Comparison of ENCODE assay signal across 10 cellular contexts in the genomic region with DNA sequence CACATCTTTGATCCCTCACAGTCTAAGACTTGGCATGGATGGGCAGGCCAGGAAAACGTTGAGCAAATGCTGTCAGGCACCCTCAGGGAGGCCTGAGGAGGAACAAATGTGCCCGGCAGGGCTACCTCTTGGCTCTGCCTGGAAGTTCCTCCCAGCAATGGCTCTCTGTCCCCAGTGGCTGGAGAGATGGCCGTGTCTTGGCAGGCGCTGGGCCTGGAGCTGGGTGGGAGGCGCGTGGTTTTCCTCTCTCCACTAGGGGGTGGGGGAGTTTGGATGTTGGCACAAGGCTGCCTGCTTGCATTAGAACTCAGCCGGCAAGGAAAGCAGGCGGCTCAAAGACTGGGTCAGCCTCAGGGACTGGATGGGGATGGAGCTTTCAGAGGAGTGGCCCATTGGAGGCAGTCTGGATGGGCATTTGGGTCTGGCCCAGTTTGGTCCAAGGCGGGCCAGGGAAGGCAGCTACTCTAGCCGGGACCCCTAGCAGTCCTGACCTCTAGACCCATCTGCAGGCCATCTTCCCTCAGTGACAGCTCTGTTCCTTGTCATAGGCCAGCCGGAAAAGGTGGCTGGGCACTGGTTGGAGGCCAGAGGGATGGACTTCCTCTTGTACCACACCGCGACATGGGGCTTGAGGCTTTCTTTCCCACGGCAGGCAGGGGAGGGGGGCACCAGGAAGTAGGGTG.
DNase-seq lines count a peak whose midpoint lies in the region; TF ChIP-seq lines count a peak whose summit lies in the region.
"Had no signal": no experiment of that assay in that cellular context is flagged by ENCODE, and none has a peak within 500 bp of the region (broad histone marks: within the 10 kb centered on the region; RNA-seq: fewer than 3 reads in every experiment).

No MANE protein-coding gene starts in this region.

- H3K4me1 ChIP-seq in Karpas-422 (ENCODE audit: low read length) (no peaks in the 10 kb centered on the region), endodermal cell (ENCODE audit: control insufficient read depth, insufficient read depth, low read length) (no peaks in the 10 kb centered on the region)
- H3K4me1 ChIP-seq: esophagus squamous epithelium had no signal

- H4K20me1 ChIP-seq in Karpas-422 (ENCODE audit: insufficient read depth, low read depth, low read length), result no peaks in the 10 kb centered on the region

- H3K9me3 Mint-ChIP-seq in endodermal cell, result peaks cover 12% of the 10 kb centered on the region
- peaks cover 8% of the 10 kb centered on the region for H3K9me3 Mint-ChIP-seq in neural crest cell

- H3K9me2 ChIP-seq in Karpas-422 (replicated peaks; ENCODE audit: insufficient read depth, low read length), result no peaks in the 10 kb centered on the region

- H3K4me3 ChIP-seq in Karpas-422 (ENCODE audit: low read length) (no peak overlapping the region), endodermal cell (ENCODE audit: low read length) (no peak overlapping the region)
- H3K4me3 ChIP-seq: esophagus squamous epithelium had no signal

- H3K36me3 Mint-ChIP-seq in endodermal cell (ENCODE audit: low read depth) (no peaks in the 10 kb centered on the region), neural crest cell (ENCODE audit: low read depth) (no peaks in the 10 kb centered on the region)

- TF ChIP-seq CTCF in endodermal cell (conservative IDR thresholded peaks at IDR 0.05), result peak; percentile 78
- no peak for TF ChIP-seq CTCF in neural crest cell (conservative IDR thresholded peaks at IDR 0.05)

- H3K27me3 ChIP-seq in Karpas-422 (ENCODE audit: low read length), result no peaks in the 10 kb centered on the region
- H3K27me3 ChIP-seq in endodermal cell (ENCODE audit: control insufficient read depth, insufficient read depth, low read length, poor library complexity, severe bottlenecking), result no peaks in the 10 kb centered on the region

- no peaks in the 10 kb centered on the region for H3K9me3 ChIP-seq in Karpas-422 (ENCODE audit: low read length)
- peaks cover 8% of the 10 kb centered on the region for H3K9me3 ChIP-seq in endodermal cell (ENCODE audit: control insufficient read depth, low read length)

- DNase-seq in D341Med (ENCODE audit: low spot score) (peak; percentile 42), Karpas-422 (peak; percentile 40), endodermal cell (peak; percentile 91), neural crest cell (ENCODE audit: low read depth, low spot score) (peak; percentile 33), NCI-H1105 treated with DMSO at 0.1 percent for 48 hours (lab: John Stamatoyannopoulos, UW) (no peak), NCI-H2029 treated with DMSO at 0.1 percent for 48 hours (lab: John Stamatoyannopoulos, UW) (no peak), occipital lobe (lab: John Stamatoyannopoulos, UW) (no peak), A172 (ENCODE audit: low spot score) (no peak)
- DNase-seq: esophagus squamous epithelium, NCI-H1417 had no signal

- peaks cover 6% of the 10 kb centered on the region for H3K27me3 Mint-ChIP-seq in endodermal cell (ENCODE audit: insufficient read depth)
- H3K27me3 Mint-ChIP-seq in neural crest cell (ENCODE audit: low read depth), result no peaks in the 10 kb centered on the region

- H3K27ac ChIP-seq in Karpas-422 (ENCODE audit: low read length), result no peak overlapping the region
- H3K27ac ChIP-seq in endodermal cell (ENCODE audit: low read depth, low read length), result no peak overlapping the region
- H3K27ac ChIP-seq: esophagus squamous epithelium had no signal

- no peak overlapping the region for H2AFZ ChIP-seq in Karpas-422 (ENCODE audit: low read length)

- H3K9ac ChIP-seq in Karpas-422 (ENCODE audit: low read length) (no peak overlapping the region), endodermal cell (ENCODE audit: extremely low read depth, low read length, poor library complexity, severe bottlenecking) (no peak overlapping the region)

- H3K36me3 ChIP-seq in Karpas-422 (ENCODE audit: insufficient read depth, low read length) (no peaks in the 10 kb centered on the region), endodermal cell (ENCODE audit: control insufficient read depth, insufficient read depth, low read length) (no peaks in the 10 kb centered on the region)
- H3K36me3 ChIP-seq: esophagus squamous epithelium had no signal

- H3K4me1 Mint-ChIP-seq in endodermal cell (no peaks in the 10 kb centered on the region), neural crest cell (peaks cover 6% of the 10 kb centered on the region)

- H3K4me2 ChIP-seq in Karpas-422 (ENCODE audit: low read depth, low read length, poor library complexity, severe bottlenecking), result no peak overlapping the region

- no peak overlapping the region for H3K4me3 Mint-ChIP-seq in endodermal cell
- no peak overlapping the region for H3K4me3 Mint-ChIP-seq in neural crest cell

- H3K27ac Mint-ChIP-seq in endodermal cell (no peak overlapping the region), neural crest cell (ENCODE audit: unreplicated experiment) (no peak overlapping the region)

- 82 to 83% methylated on average over 7 to 14 of the region's 14 CpGs for WGBS in endodermal cell (ENCODE audit: insufficient coverage in 1 of 2, insufficient read length in 1 of 2), 2 experiments

- no peaks in the 10 kb centered on the region for H3K79me2 ChIP-seq in Karpas-422 (ENCODE audit: low read length)

Comparison
In these comparisons a context has a peak if more than half of its experiments do, and no peak if none do; other contexts are left out.
1. DNase-seq: peak in D341Med (single experiment), Karpas-422 (single experiment), endodermal cell (single experiment) and neural crest cell (single experiment); none in NCI-H1105 treated with DMSO at 0.1 percent for 48 hours (single experiment), NCI-H2029 treated with DMSO at 0.1 percent for 48 hours (single experiment), occipital lobe (single experiment) and A172 (single experiment).